15 cellular contexts compared by ENCODE assay signal in genomic region chr4:156615066-156615514, GRCh38.
A peak's percentile ranks its signal among the peaks of the same experiment; 100 is the strongest.
DNase-seq lines count a peak whose midpoint lies in the region; ATAC-seq, FAIRE-seq and TF ChIP-seq lines count a peak whose summit lies in the region.
"Had no signal": no experiment of that assay in that cellular context is flagged by ENCODE, and none has a peak within 500 bp of the region (broad histone marks: within the 10 kb centered on the region; RNA-seq: fewer than 3 reads in every experiment).

No MANE protein-coding gene starts in this region.

- H3K79me2 ChIP-seq in ACC112 (ENCODE audit: control insufficient read depth, insufficient read depth, low read length, unreplicated experiment) (no peaks in the 10 kb centered on the region), astrocyte (ENCODE audit: insufficient read depth, low read length) (no peaks in the 10 kb centered on the region)

- ATAC-seq in GM21528 (IDR thresholded peaks at IDR 0.05; ENCODE audit: low FRiP score, unreplicated experiment) (no peak), GM21526 (IDR thresholded peaks at IDR 0.05; ENCODE audit: low FRiP score, unreplicated experiment) (no peak)

- FAIRE-seq in astrocyte (lab: Jason Lieb, UNC): peak; percentile 99

- H3K4me1 ChIP-seq in ACC112 (ENCODE audit: control insufficient read depth, insufficient read depth, low read length, unreplicated experiment) (peaks cover 15% of the 10 kb centered on the region), astrocyte (ENCODE audit: insufficient read depth, low read length) (peaks cover 19% of the 10 kb centered on the region)
- H3K4me1 ChIP-seq: BLaER1, left ventricle myocardium inferior had no signal

- H3K9me3 Mint-ChIP-seq in astrocyte (ENCODE audit: unreplicated experiment) (no peaks in the 10 kb centered on the region), endothelial cell (ENCODE audit: unreplicated experiment) (no peaks in the 10 kb centered on the region)

- H3K4me3 Mint-ChIP-seq in astrocyte (ENCODE audit: unreplicated experiment): no peak overlapping the region
- no peak overlapping the region for H3K4me3 Mint-ChIP-seq in endothelial cell (ENCODE audit: unreplicated experiment)

- no peaks in the 10 kb centered on the region for H3K27me3 ChIP-seq in ACC112 (ENCODE audit: insufficient read depth, low read length)
- no peaks in the 10 kb centered on the region for H3K27me3 ChIP-seq in astrocyte (ENCODE audit: insufficient read depth, low read length)
- H3K27me3 ChIP-seq: BLaER1, breast epithelium, esophagus muscularis mucosa had no signal

- DNase-seq in HFF-Myc (ENCODE audit: extremely low read depth, low read depth) (peak; percentile 52), astrocyte (ENCODE audit: low read depth) (peak; percentile 100), kidney glomerular epithelial cell (lab: John Stamatoyannopoulos, UW) (peak; percentile 53), endothelial cell (ENCODE audit: low spot score) (no peak), COLO829 (ENCODE audit: low spot score) (no peak)
- DNase-seq: activated T-cell treated with anti-CD3 and anti-CD28 coated beads, Interleukin-2, amount 50 U/mL, for 1 hour; left ventricle myocardium inferior; NCI-H510A had no signal

- H3K4me3 ChIP-seq in ACC112 (ENCODE audit: low read depth, low read length): no peak overlapping the region
- H3K4me3 ChIP-seq in HFF-Myc (replicated peaks; ENCODE audit: low read depth, low read length): no peak overlapping the region
- H3K4me3 ChIP-seq in astrocyte (ENCODE audit: insufficient read depth, low read depth, low read length): no peak overlapping the region
- H3K4me3 ChIP-seq: BLaER1, breast epithelium, esophagus muscularis mucosa, left ventricle myocardium inferior had no signal

- H3K9me3 ChIP-seq in astrocyte (ENCODE audit: insufficient read depth, low read depth, low read length): no peaks in the 10 kb centered on the region
- H3K9me3 ChIP-seq: BLaER1, breast epithelium, esophagus muscularis mucosa, left ventricle myocardium inferior had no signal

- H2AFZ ChIP-seq in ACC112 (ENCODE audit: low read length, unreplicated experiment): peak overlapping the region; percentile 33
- H2AFZ ChIP-seq in astrocyte (ENCODE audit: low read depth, low read length): no peak overlapping the region

- peak overlapping the region; percentile 47 for H3K9ac ChIP-seq in astrocyte (ENCODE audit: low read length)
- H3K9ac ChIP-seq: BLaER1 had no signal

- no peaks in the 10 kb centered on the region for H3K36me3 ChIP-seq in ACC112 (ENCODE audit: insufficient read depth, low read length)
- H3K36me3 ChIP-seq in astrocyte (ENCODE audit: insufficient read depth, low read length): no peaks in the 10 kb centered on the region
- H3K36me3 ChIP-seq: BLaER1, breast epithelium, esophagus muscularis mucosa, left ventricle myocardium inferior had no signal

- no peaks in the 10 kb centered on the region for H3K27me3 Mint-ChIP-seq in astrocyte (ENCODE audit: low read depth, unreplicated experiment)
- H3K27me3 Mint-ChIP-seq in endothelial cell (ENCODE audit: unreplicated experiment): no peaks in the 10 kb centered on the region
- H3K27me3 Mint-ChIP-seq: progenitor cell of endocrine pancreas had no signal

- peaks cover 41% of the 10 kb centered on the region for H3K4me1 Mint-ChIP-seq in astrocyte (ENCODE audit: low read depth, unreplicated experiment)
- H3K4me1 Mint-ChIP-seq in endothelial cell (ENCODE audit: unreplicated experiment): no peaks in the 10 kb centered on the region

- H3K4me2 ChIP-seq in astrocyte (ENCODE audit: low read length): peak overlapping the region; percentile 61
- H3K4me2 ChIP-seq: BLaER1 had no signal

- no peaks in the 10 kb centered on the region for H3K36me3 Mint-ChIP-seq in astrocyte (ENCODE audit: low read depth, unreplicated experiment)
- no peaks in the 10 kb centered on the region for H3K36me3 Mint-ChIP-seq in endothelial cell (ENCODE audit: low read depth, unreplicated experiment)

- H4K20me1 ChIP-seq in astrocyte (ENCODE audit: insufficient read depth, low read length): no peaks in the 10 kb centered on the region
- H4K20me1 ChIP-seq: BLaER1 had no signal

- no peak for TF ChIP-seq CTCF in HFF-Myc (IDR thresholded peaks at IDR 0.05; ENCODE audit: low read depth, low read length, missing control alignments)
- TF ChIP-seq CTCF in astrocyte (IDR thresholded peaks at IDR 0.05; ENCODE audit: insufficient read depth, low read depth, low read length): no peak
- no peak for TF ChIP-seq CTCF in endothelial cell (IDR thresholded peaks at IDR 0.05; ENCODE audit: unreplicated experiment)

- H3K27ac ChIP-seq in ACC112 (ENCODE audit: low read depth, low read length): peak overlapping the region; percentile 30
- H3K27ac ChIP-seq in astrocyte (ENCODE audit: low read depth, low read length): peak overlapping the region; percentile 80
- H3K27ac ChIP-seq: BLaER1, esophagus muscularis mucosa, left ventricle myocardium inferior had no signal

- H3K27ac Mint-ChIP-seq in astrocyte (ENCODE audit: unreplicated experiment) (peak overlapping the region; percentile 90), endothelial cell (ENCODE audit: unreplicated experiment) (no peak overlapping the region)
- H3K27ac Mint-ChIP-seq: progenitor cell of endocrine pancreas had no signal

Comparison
In these comparisons a context has a peak if more than half of its experiments do, and no peak if none do; other contexts are left out.
1. DNase-seq: peak in HFF-Myc (single experiment), astrocyte (single experiment) and kidney glomerular epithelial cell (single experiment); none in endothelial cell (single experiment) and COLO829 (single experiment).